31 cellular contexts compared by ENCODE assay signal in the genomic region with DNA sequence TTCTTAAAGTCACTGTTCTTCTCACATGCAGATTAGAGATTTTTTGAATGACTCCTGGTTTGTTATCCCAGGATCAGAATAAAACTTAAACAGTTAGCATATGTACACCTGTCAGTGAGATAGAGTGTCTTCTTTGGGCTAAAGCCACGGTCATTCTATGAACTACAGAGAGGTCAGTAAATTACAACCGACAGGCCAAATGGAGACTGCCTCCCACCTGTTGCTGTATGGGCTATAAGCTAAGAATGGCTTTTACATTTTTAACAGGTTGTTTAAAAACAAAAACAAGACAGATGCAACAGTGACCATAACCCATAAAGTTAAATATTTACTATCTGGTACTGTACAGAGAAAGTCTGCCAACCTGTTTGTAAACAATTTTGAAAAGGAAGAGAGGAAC.
"Had no signal": no experiment of that assay in that cellular context is flagged by ENCODE, and none has a peak within 500 bp of the region (broad histone marks: within the 10 kb centered on the region; RNA-seq: fewer than 3 reads in every experiment).

No MANE protein-coding gene starts in this region.

- H3K27me3 ChIP-seq: MG63, SJCRH30 had no signal

- H3K36me3 ChIP-seq: MG63 had no signal

- ATAC-seq: Panc1, Right ventricle myocardium inferior, SK-N-SH treated with all-trans-retinoic acid at 6 μM for 48 hours, T-cell had no signal

- H3K9me3 ChIP-seq: MG63, SJCRH30 had no signal

- H3K4me2 ChIP-seq: PC-9 had no signal

- DNase-seq: Kasumi-1, MG63, NCI-H1048, NCI-H1092 treated with DMSO at 0.1 percent for 48 hours, NCI-H1105 treated with DMSO at 0.1 percent for 48 hours, NCI-H1417, NCI-H1436, NCI-H146, NCI-H1694, NCI-H187, NCI-H1930, NCI-H2029 treated with DMSO at 0.1 percent for 48 hours, NCI-H2081 treated with DMSO at 0.1 percent for 48 hours, NCI-H2107, NCI-H2171, NCI-H226, NCI-H446 treated with DMSO at 0.1 percent for 48 hours, NCI-H510A, NCI-H524, NCI-H526, NCI-H774, PC-9, SHP77, SIG-M5, T-cell had no signal

- H3K27ac ChIP-seq: PC-9, RWPE1, SJCRH30, SK-N-MC had no signal

- H3K4me3 ChIP-seq: MG63, PC-9, SJCRH30, SK-N-MC had no signal

- H2AFZ ChIP-seq: PC-9 had no signal
